18 cellular contexts compared by ENCODE assay signal in genomic region chr11:79466411-79466810, GRCh38. TPM values are rescaled to one million over a fixed set of nuclear protein-coding genes. Genes with fewer than 3 reads are reported as not detected.
A peak's percentile ranks its signal among the peaks of the same experiment; 100 is the strongest.
DNase-seq lines count a peak whose midpoint lies in the region; ATAC-seq, FAIRE-seq and TF ChIP-seq lines count a peak whose summit lies in the region.
"Had no signal": no experiment of that assay in that cellular context is flagged by ENCODE, and none has a peak within 500 bp of the region (broad histone marks: within the 10 kb centered on the region; RNA-seq: fewer than 3 reads in every experiment).

No MANE protein-coding gene starts in this region.

- TF ChIP-seq CTCF in HFFc6 (IDR thresholded peaks at IDR 0.05) (no peak), foreskin keratinocyte (conservative IDR thresholded peaks at IDR 0.05) (no peak), HepG2 (CRISPR knock-in tag; IDR thresholded peaks at IDR 0.05) (no peak)

- no peak for TF ChIP-seq EP300 in HepG2 (IDR thresholded peaks at IDR 0.05; ENCODE audit: low read depth in 2 of 2, low read length in 2 of 2)
- no peak for TF ChIP-seq EP300 in HepG2 (CRISPR knock-in tag; IDR thresholded peaks at IDR 0.05; ENCODE audit: borderline replicate concordance)

- CTCF ChIA-PET in HepG2 (lab: Yijun Ruan, JAX; ENCODE audit: low intra/inter-chr PET ratio, low total read pairs), result no interaction called here

- in situ Hi-C loops in ACHN (cut with HindIII; ENCODE audit: low pct_ligation_motif_present, low pct_unique_long_range_greater_than_20kb, low sequenced_read_pairs) (no loop called here), HepG2 (cut with HindIII; ENCODE audit: extremely low pct_ligation_motif_present, low pct_unique_long_range_greater_than_20kb) (no loop called here)

- H4K20me1 ChIP-seq in HepG2 (ENCODE audit: insufficient read depth, low read length), result no peaks in the 10 kb centered on the region

- H3K27me3 Mint-ChIP-seq in HFFc6 (ENCODE audit: insufficient read depth), result peaks cover 15% of the 10 kb centered on the region

- H3K4me3 Mint-ChIP-seq in HFFc6, result no peak overlapping the region

- intact Hi-C loops in HepG2 (cut with micrococcal nuclease; ENCODE audit: unreplicated experiment), result no loop called here

- H3K4me2 ChIP-seq in HepG2 (ENCODE audit: low read depth, low read length), result no peak overlapping the region
- H3K4me2 ChIP-seq: A549 had no signal

- H3K4me1 ChIP-seq in foreskin keratinocyte (peaks cover 10% of the 10 kb centered on the region), HepG2 (ENCODE audit: insufficient read depth, low read length) (no peaks in the 10 kb centered on the region)
- H3K4me1 ChIP-seq: A549, suprapubic skin had no signal

- no peak overlapping the region for H3K27ac Mint-ChIP-seq in HFFc6

- H3K36me3 ChIP-seq in HepG2 (replicated peaks in 1 of 2; ENCODE audit: control insufficient read depth in 1 of 2, insufficient read depth in 2 of 2, low read length in 2 of 2), result no peaks in the 10 kb centered on the region
- H3K36me3 ChIP-seq: suprapubic skin had no signal

- H3K4me1 Mint-ChIP-seq in HFFc6 (ENCODE audit: low read depth), result peaks cover 7% of the 10 kb centered on the region

- DNase-seq in ACHN (peak; percentile 70), HFFc6 (peak; percentile 68), astrocyte of the hippocampus (ENCODE audit: low read depth, low spot score) (peak; percentile 81), foreskin keratinocyte (peak; percentile 36 to 66), HepG2 (ENCODE audit: low spot score) (no peak), frontal cortex (ENCODE audit: low spot score in 2 of 2) (no peak), RKO (ENCODE audit: low spot score) (no peak), midbrain (lab: John Stamatoyannopoulos, UW) (no peak)
- DNase-seq: activated CD4-positive, alpha-beta T cell treated with anti-CD3 and anti-CD28 coated beads for 4 hours; cortex of kidney; glutamatergic neuron; NCI-H1092 treated with DMSO at 0.1 percent for 48 hours; NCI-H510A treated with DMSO at 0.1 percent for 48 hours; posterior cingulate gyrus; stimulated activated CD4-positive, alpha-beta T cell treated with anti-CD3 and anti-CD28 coated beads, Interleukin-15, amount 100 ng/mL, for 24 hours had no signal

- peak; percentile 90 for ATAC-seq in foreskin keratinocyte
- no peak for ATAC-seq in HepG2
- ATAC-seq: A549 had no signal

- POLR2A ChIA-PET in HepG2 (lab: Yijun Ruan, JAX), result no interaction called here

- H2AFZ ChIP-seq in HepG2 (ENCODE audit: low read length), result no peak overlapping the region

- H3K79me2 ChIP-seq in HepG2 (ENCODE audit: insufficient read depth, low read length), result no peaks in the 10 kb centered on the region

- no peak overlapping the region for H3K4me3 ChIP-seq in HepG2 (replicated peaks in 1 of 3; ENCODE audit: insufficient read depth in 1 of 3, low read depth in 2 of 3, low read length in 3 of 3)
- H3K4me3 ChIP-seq: A549, suprapubic skin had no signal

- H3K9ac ChIP-seq in HepG2 (ENCODE audit: insufficient read depth, low read depth, low read length), result no peak overlapping the region

- 0% methylated on average over 2 of the region's 2 CpGs for WGBS in HepG2 (ENCODE audit: low lambda C conversion rate)

- H3K27me3 ChIP-seq in foreskin keratinocyte (peaks cover 6% of the 10 kb centered on the region), HepG2 (ENCODE audit: control insufficient read depth in 1 of 2, insufficient read depth in 2 of 2, low read length in 2 of 2) (no peaks in the 10 kb centered on the region)

- BruUV-seq in HepG2 (replicated peaks; lab: Mats Ljungman, UMichigan), result no TSS peak

- FAIRE-seq in HepG2 (lab: Jason Lieb, UNC), result no peak
- no peak for FAIRE-seq in frontal cortex (lab: Jason Lieb, UNC)
- FAIRE-seq: A549 had no signal

- no peak for TF ChIP-seq RAD21 in HepG2 (CRISPR knock-in tag; IDR thresholded peaks at IDR 0.05)

- no peaks in the 10 kb centered on the region for H3K36me3 Mint-ChIP-seq in HFFc6 (ENCODE audit: low read depth)

- no peaks in the 10 kb centered on the region for H3K9me3 ChIP-seq in HepG2 (ENCODE audit: low read length)
- H3K9me3 ChIP-seq: A549, suprapubic skin had no signal

- H3K27ac ChIP-seq in foreskin keratinocyte, result no peak overlapping the region
- H3K27ac ChIP-seq in HepG2 (ENCODE audit: extremely low read length, insufficient read depth, low read length), result no peak overlapping the region
- H3K27ac ChIP-seq: A549, suprapubic skin had no signal

- no peaks in the 10 kb centered on the region for H3K9me3 Mint-ChIP-seq in HFFc6

- TF ChIP-seq POLR2A in HepG2 (IDR thresholded peaks at IDR 0.05; ENCODE audit: insufficient read depth in 1 of 2, low read depth in 2 of 2, low read length in 2 of 2), result no peak

TF ChIP-seq in HepG2, 621 proteins besides CTCF, POLR2A, EP300 and RAD21 (continues in another document):
- TF ChIP-seq E2F2 (CRISPR knock-in tag; IDR thresholded peaks at IDR 0.05; ENCODE audit: borderline replicate concordance) (no peak), GLMP (CRISPR knock-in tag; IDR thresholded peaks at IDR 0.05; ENCODE audit: borderline replicate concordance) (no peak), SIN3B (IDR thresholded peaks at IDR 0.05; ENCODE audit: low read length) (no peak), ZSCAN29 (CRISPR knock-in tag; conservative IDR thresholded peaks at IDR 0.05) (no peak), MAX (IDR thresholded peaks at IDR 0.05) (no peak), HBP1 (CRISPR knock-in tag; IDR thresholded peaks at IDR 0.05; ENCODE audit: low read depth) (no peak), ZBTB8A (CRISPR knock-in tag; IDR thresholded peaks at IDR 0.05; ENCODE audit: borderline replicate concordance, low read depth) (no peak), CHCHD3 (CRISPR knock-in tag; IDR thresholded peaks at IDR 0.05) (no peak), ZSCAN30 (CRISPR knock-in tag; IDR thresholded peaks at IDR 0.05) (no peak), TBP (CRISPR knock-in tag; IDR thresholded peaks at IDR 0.05) (no peak), KLF9 (CRISPR knock-in tag; IDR thresholded peaks at IDR 0.05; ENCODE audit: low read depth) (no peak)

RNA-seq across cellular contexts. Expression of gene TENM4, which starts 25.6 kb away (rescaled TPM):
- 10 to 100 TPM; 20.9 to 45.5 (median 26.5) TPM for total RNA-seq in HFFc6 (2021; fragmentation: NEBNext Ultra II Directional; extraction: Animal tissue kit (Norgen Biotek cat#: 25700))
- total RNA-seq in foreskin keratinocyte (16.8 and 25.1 TPM in 2 replicates), HepG2 (2016; rRNA removed; fragmentation: Illumina TruSeq; extraction: Trizol) (not detected in 2 replicates), frontal cortex (55.0 TPM)
- polyA plus RNA-seq in foreskin keratinocyte (1.3 and 1.7 TPM in 2 replicates), HepG2 (2011; rRNA removed) (under 0.01 TPM in 1 of 2 replicates, not detected in the other)
- not detected in 2 replicates for total RNA-seq in HepG2 (2016; cell fraction: cytosol; rRNA removed; fragmentation: Illumina TruSeq; extraction: Trizol; ENCODE audit: low read depth)
- not detected in 2 replicates for total RNA-seq in HepG2 (2016; cell fraction: insoluble cytoplasmic fraction; rRNA removed; fragmentation: Illumina TruSeq; extraction: Trizol)
- total RNA-seq in HepG2 (2016; cell fraction: membrane; rRNA removed; fragmentation: Illumina TruSeq; extraction: Trizol), result not detected in 2 replicates
- total RNA-seq in HepG2 (2016; cell fraction: nucleus; rRNA removed; fragmentation: Illumina TruSeq; extraction: Trizol), result not detected in 2 replicates
- polyA plus RNA-seq in HepG2 (2011; cell fraction: cytosol; rRNA removed), result not detected in 2 replicates
- polyA plus RNA-seq in HepG2 (2011; cell fraction: nucleus; rRNA removed), result not detected in 2 replicates
- polyA plus RNA-seq in HepG2 (2012), result not detected in 2 replicates
- polyA plus RNA-seq in HepG2 (2016; cell fraction: cytosol; fragmentation: Illumina TruSeq; extraction: Trizol; ENCODE audit: low read depth), result not detected in 2 replicates
- not detected in 2 replicates for polyA plus RNA-seq in HepG2 (2016; cell fraction: insoluble cytoplasmic fraction; fragmentation: Illumina TruSeq; extraction: Trizol; ENCODE audit: low read depth)
- polyA plus RNA-seq in HepG2 (2016; cell fraction: membrane; fragmentation: Illumina TruSeq; extraction: Trizol; ENCODE audit: low read depth), result not detected in 2 replicates
- polyA plus RNA-seq in HepG2 (2016; cell fraction: nucleus; fragmentation: Illumina TruSeq; extraction: Trizol; ENCODE audit: insufficient read depth, low read depth), result not detected in 2 replicates
- polyA minus RNA-seq in HepG2 (2011; rRNA and poly(A)+ RNA removed; ENCODE audit: low replicate concordance), result 0.07 TPM in 1 of 2 replicates, not detected in the other
- not detected in 2 replicates for polyA minus RNA-seq in HepG2 (2011; cell fraction: cytosol; rRNA and poly(A)+ RNA removed)
- polyA minus RNA-seq in HepG2 (2011; cell fraction: nucleus; rRNA and poly(A)+ RNA removed), result not detected in 2 replicates
- total RNA-seq: T-helper 2 cell treated with Interferon-gamma antibody and Interleukin-4, amounts not matched to agents 100 ng/mL and 5 ng/mL, for 36 hours had no signal

Comparison
In these comparisons a context has a peak if more than half of its experiments do, and no peak if none do; other contexts are left out.
1. DNase-seq: peak in ACHN (single experiment), HFFc6 (single experiment), astrocyte of the hippocampus (single experiment) and foreskin keratinocyte (2 of 2); none in HepG2 (single experiment), frontal cortex (0 of 2), RKO (single experiment) and midbrain (single experiment).
2. RNA of gene TENM4, which starts 25.6 kb away (total RNA-seq): 55.0 TPM in frontal cortex (single experiment), 20.9 to 45.5 TPM in HFFc6 and 16.8 to 25.1 TPM in foreskin keratinocyte; not detected in HepG2; every median in the first group is over 10 times any median in the second.